1 cellular context compared by ENCODE assay signal in genomic region chr13:20700288-20700687, GRCh38.
TF ChIP-seq lines count a peak whose summit lies in the region.

No MANE protein-coding gene starts in this region.

TF ChIP-seq in HEK293, 187 proteins besides CTCF, POLR2A, EP300 and RAD21 (continued from another document):
- TF ChIP-seq, protein P1, sequence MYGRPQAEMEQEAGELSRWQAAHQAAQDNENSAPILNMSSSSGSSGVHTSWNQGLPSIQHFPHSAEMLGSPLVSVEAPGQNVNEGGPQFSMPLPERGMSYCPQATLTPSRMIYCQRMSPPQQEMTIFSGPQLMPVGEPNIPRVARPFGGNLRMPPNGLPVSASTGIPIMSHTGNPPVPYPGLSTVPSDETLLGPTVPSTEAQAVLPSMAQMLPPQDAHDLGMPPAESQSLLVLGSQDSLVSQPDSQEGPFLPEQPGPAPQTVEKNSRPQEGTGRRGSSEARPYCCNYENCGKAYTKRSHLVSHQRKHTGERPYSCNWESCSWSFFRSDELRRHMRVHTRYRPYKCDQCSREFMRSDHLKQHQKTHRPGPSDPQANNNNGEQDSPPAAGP (tag by site-specific recombination; IDR thresholded peaks at IDR 0.05): 0 out of 2 replicates have a peak, but pooled peaks have one; percentile 11
